Comparison of ENCODE assay signal across 10 cellular contexts in genomic region chr7:44880317-44881018, GRCh38. TPM values are rescaled to one million over a fixed set of nuclear protein-coding genes. Genes with fewer than 3 reads are reported as not detected.
DNase-seq lines count a peak whose midpoint lies in the region; ATAC-seq and TF ChIP-seq lines count a peak whose summit lies in the region.
"Had no signal": no experiment of that assay in that cellular context is flagged by ENCODE, and none has a peak within 500 bp of the region (broad histone marks: within the 10 kb centered on the region; RNA-seq: fewer than 3 reads in every experiment).

No MANE protein-coding gene starts in this region.

- H3K4me3 Mint-ChIP-seq in activated naive CD4-positive, alpha-beta T cell treated with anti-CD3 and anti-CD28 coated beads for 36 hours = peak overlapping the region; percentile 57

- H3K9me3 Mint-ChIP-seq in activated naive CD4-positive, alpha-beta T cell treated with anti-CD3 and anti-CD28 coated beads for 36 hours = peaks cover 31% of the 10 kb centered on the region

- peaks cover 43% of the 10 kb centered on the region for H3K36me3 Mint-ChIP-seq in activated naive CD4-positive, alpha-beta T cell treated with anti-CD3 and anti-CD28 coated beads for 36 hours (ENCODE audit: low read depth)

- H3K27me3 ChIP-seq in gastroesophageal sphincter (no peaks in the 10 kb centered on the region), suprapubic skin (no peaks in the 10 kb centered on the region)

- H3K36me3 ChIP-seq in SK-N-MC (ENCODE audit: insufficient read depth, low read length) = peaks cover 42% of the 10 kb centered on the region
- H3K36me3 ChIP-seq in gastroesophageal sphincter = no peaks in the 10 kb centered on the region
- H3K36me3 ChIP-seq in suprapubic skin = no peaks in the 10 kb centered on the region

- H3K9ac ChIP-seq in SK-N-MC (ENCODE audit: insufficient read length) = peak overlapping the region; percentile 72

- CTCF ChIA-PET in activated naive CD4-positive, alpha-beta T cell treated with anti-CD3 and anti-CD28 coated beads for 36 hours (lab: Charles Lee) = interaction anchor here (1.3 to 4.5 kb wide), 3 partner anchors 20 to 43 kb away, joined by 3 to 49 read pairs (median 6); no protein-coding TSS in a partner anchor

- H3K4me1 ChIP-seq in gastroesophageal sphincter (peaks cover 17 to 82% (median 45%) of the 10 kb centered on the region in 3 donors), suprapubic skin (peaks cover 54% of the 10 kb centered on the region)

- ATAC-seq in gastroesophageal sphincter (no peak), HG02938 (IDR thresholded peaks at IDR 0.05; ENCODE audit: unreplicated experiment) (no peak), HG03442 (IDR thresholded peaks at IDR 0.05; ENCODE audit: unreplicated experiment) (no peak)

- H3K4me3 ChIP-seq in SK-N-MC (peak overlapping the region; percentile 90), gastroesophageal sphincter (peak overlapping the region; percentile 19 to 96), suprapubic skin (peak overlapping the region; percentile 29)

- DNase-seq in activated naive CD4-positive, alpha-beta T cell treated with anti-CD3 and anti-CD28 coated beads for 36 hours = no peak
- no peak for DNase-seq in activated naive CD4-positive, alpha-beta T cell treated with Interleukin-2 at 50 U/mL for 16 hours
- no peak for DNase-seq in SK-N-MC (ENCODE audit: low read depth, low spot score)
- DNase-seq in suprapubic skin (ENCODE audit: low spot score in 2 of 2) = no peak
- no peak for DNase-seq in stimulated activated naive CD4-positive, alpha-beta T cell treated with Interleukin-2 at 50 U/mL for 16 hours (lab: John Stamatoyannopoulos, UW)
- DNase-seq: DMS53, NCI-H2081 treated with DMSO at 0.1 percent for 48 hours had no signal

- H3K9me3 ChIP-seq in SK-N-MC (ENCODE audit: low read depth, low read length) = no peaks in the 10 kb centered on the region
- no peaks in the 10 kb centered on the region for H3K9me3 ChIP-seq in gastroesophageal sphincter
- no peaks in the 10 kb centered on the region for H3K9me3 ChIP-seq in suprapubic skin

- 8 to 23% methylated on average over 4 of the region's 4 CpGs for WGBS in gastroesophageal sphincter (ENCODE audit: low coverage in 1 of 2), 2 donors
- WGBS in suprapubic skin = 32% methylated on average over 4 of the region's 4 CpGs

- no peak overlapping the region for H3K27ac ChIP-seq in SK-N-MC
- peak overlapping the region in 3 of 4 donors; percentile 3 to 33 (median 13) for H3K27ac ChIP-seq in gastroesophageal sphincter
- H3K27ac ChIP-seq in suprapubic skin = no peak overlapping the region

- peak overlapping the region; percentile 67 for H3K27ac Mint-ChIP-seq in activated naive CD4-positive, alpha-beta T cell treated with anti-CD3 and anti-CD28 coated beads for 36 hours

- TF ChIP-seq CTCF in gastroesophageal sphincter (IDR thresholded peaks at IDR 0.05) = no peak
- no peak for TF ChIP-seq CTCF in suprapubic skin (IDR thresholded peaks at IDR 0.05)

- TF ChIP-seq POLR2A in gastroesophageal sphincter (IDR thresholded peaks at IDR 0.05) (no peak), suprapubic skin (IDR thresholded peaks at IDR 0.05) (no peak)

- H3K4me1 Mint-ChIP-seq in activated naive CD4-positive, alpha-beta T cell treated with anti-CD3 and anti-CD28 coated beads for 36 hours (ENCODE audit: low read depth) = peaks cover 46% of the 10 kb centered on the region

- TF ChIP-seq EP300 in gastroesophageal sphincter (IDR thresholded peaks at IDR 0.05) (no peak), suprapubic skin (IDR thresholded peaks at IDR 0.05) (no peak)

- intact Hi-C loops in activated naive CD4-positive, alpha-beta T cell treated with anti-CD3 and anti-CD28 coated beads for 36 hours (cut with micrococcal nuclease) = loop anchor here (10.0 kb wide), 1 partner anchor 1966 kb away; the partner anchor contains the start of gene C7orf25

- no peaks in the 10 kb centered on the region for H3K27me3 Mint-ChIP-seq in activated naive CD4-positive, alpha-beta T cell treated with anti-CD3 and anti-CD28 coated beads for 36 hours (ENCODE audit: low read depth)

RNA-seq across cellular contexts. Expression of gene PURB, which starts 4.9 kb away (rescaled TPM):
- 10 to 100 TPM; 12.9 to 13.1 TPM for total RNA-seq in activated naive CD4-positive, alpha-beta T cell treated with anti-CD3 and anti-CD28 coated beads for 36 hours
- total RNA-seq in gastroesophageal sphincter (10 to 100 TPM; 35.0 to 54.3 (median 45.7) TPM), suprapubic skin (10 to 100 TPM; 28.1 to 39.3 (median 31.3) TPM)

RNA-seq across cellular contexts. Expression of gene H2AZ2, which starts 32.6 kb away (rescaled TPM):
- total RNA-seq in activated naive CD4-positive, alpha-beta T cell treated with anti-CD3 and anti-CD28 coated beads for 36 hours = 100 to 1,000 TPM; 344 to 361 TPM
- 100 to 1,000 TPM; 207 to 242 (median 215) TPM for total RNA-seq in gastroesophageal sphincter
- total RNA-seq in suprapubic skin = 10 to 100 TPM; 55.1 to 85.2 (median 75.7) TPM

Comparison
In these comparisons a context has a peak if more than half of its experiments do, and no peak if none do; other contexts are left out.
1. H3K27ac ChIP-seq: peak in gastroesophageal sphincter (3 of 4); none in SK-N-MC (single experiment) and suprapubic skin (single experiment).
2. H3K4me3 ChIP-seq: peak in every context shown above with its lines; median percentile 90 in SK-N-MC; 58 in gastroesophageal sphincter; 29 in suprapubic skin.